In the genomic region with DNA sequence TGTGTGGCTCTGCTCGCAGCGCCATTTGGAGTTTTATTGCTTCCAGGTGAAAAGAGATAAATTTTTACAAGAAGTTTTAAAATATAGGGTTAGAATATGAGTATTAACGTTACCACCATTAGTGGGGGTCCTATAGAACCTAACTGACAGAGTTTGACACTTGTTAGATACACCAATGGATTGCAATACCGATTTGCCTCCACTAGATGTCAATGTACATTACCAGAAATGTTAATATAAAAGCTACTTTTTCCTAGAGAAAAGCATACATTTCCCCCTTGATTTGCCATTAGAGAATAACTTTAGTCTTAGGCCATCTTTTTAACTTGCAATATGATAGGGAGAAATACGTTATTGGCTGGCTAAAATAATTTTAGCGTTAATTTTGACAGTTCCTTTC, we compare ENCODE assay signal across 8 cellular contexts.
DNase-seq lines count a peak whose midpoint lies in the region; ATAC-seq and TF ChIP-seq lines count a peak whose summit lies in the region.

No MANE protein-coding gene starts in this region.

- peak; percentile 47 for ATAC-seq in GM18519 (IDR thresholded peaks at IDR 0.05; ENCODE audit: low FRiP score, unreplicated experiment)
- ATAC-seq in HG02642 (IDR thresholded peaks at IDR 0.05; ENCODE audit: poor library complexity, unreplicated experiment) = no peak

- TF ChIP-seq POLR2A in NB4 (IDR thresholded peaks at IDR 0.05; ENCODE audit: extremely low read depth, insufficient read length) = no peak

- TF ChIP-seq CTCF in NB4 (IDR thresholded peaks at IDR 0.05; ENCODE audit: low read depth, low read length) = peak; percentile 39
- TF ChIP-seq CTCF in coronary artery (IDR thresholded peaks at IDR 0.05) = peak; percentile 39

- DNase-seq in NB4 (ENCODE audit: low read depth) = peak; percentile 21
- no peak for DNase-seq in coronary artery (ENCODE audit: low spot score)
- peak; percentile 6 for DNase-seq in pons (ENCODE audit: low spot score)
- DNase-seq in DMS153 (lab: John Stamatoyannopoulos, UW) = no peak
- DNase-seq in OCI-M2 (lab: John Stamatoyannopoulos, UW; ENCODE audit: unreplicated experiment) = no peak
- no peak for DNase-seq in CD1c-positive myeloid dendritic cell (ENCODE audit: extremely low spot score)

- no peak overlapping the region for H3K27ac ChIP-seq in coronary artery

- H3K4me3 ChIP-seq in NB4 (ENCODE audit: low read depth, low read length) = no peak overlapping the region
- H3K4me3 ChIP-seq in coronary artery = no peak overlapping the region

Comparison
In these comparisons a context has a peak if more than half of its experiments do, and no peak if none do; other contexts are left out.
1. DNase-seq: peak in NB4 (single experiment) and pons (single experiment); none in coronary artery (single experiment), DMS153 (single experiment), OCI-M2 (single experiment) and CD1c-positive myeloid dendritic cell (single experiment).